Comparison of ENCODE assay signal across 8 cellular contexts in the genomic region with DNA sequence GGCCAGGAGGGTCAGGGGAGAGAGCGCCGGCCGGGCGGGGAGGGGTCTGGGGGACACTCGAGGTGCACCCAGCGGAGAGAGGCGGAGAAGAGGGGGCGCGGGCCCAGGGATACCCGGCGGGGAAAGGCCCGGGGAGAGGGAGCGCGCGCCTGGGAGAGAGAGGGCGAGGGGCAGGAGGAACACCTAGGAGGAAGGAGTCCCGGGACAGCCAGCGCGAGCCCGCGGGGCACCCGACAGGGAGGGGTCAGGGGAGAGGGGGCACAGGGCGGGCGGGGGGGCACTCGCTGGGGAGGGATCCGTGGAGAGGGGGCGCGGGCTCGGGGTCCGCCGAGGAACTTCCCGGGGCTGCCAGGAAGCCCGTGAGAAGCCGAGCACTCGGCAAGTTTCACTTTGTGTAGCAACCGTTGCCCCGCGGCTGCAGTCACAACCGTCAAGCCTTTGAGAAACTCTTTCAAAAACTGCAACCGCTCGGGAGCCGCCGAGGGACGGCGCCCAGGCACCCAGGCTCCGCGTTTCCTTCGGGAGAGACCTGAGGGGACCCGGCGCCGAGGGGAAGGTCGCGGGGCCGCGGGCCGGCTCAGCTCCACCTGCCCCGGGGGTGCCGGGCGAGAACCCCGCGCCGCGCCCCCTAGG. TPM values are rescaled to one million over a fixed set of nuclear protein-coding genes. Genes with fewer than 3 reads are reported as not detected.
DNase-seq lines count a peak whose midpoint lies in the region; ATAC-seq, FAIRE-seq and TF ChIP-seq lines count a peak whose summit lies in the region.

No MANE protein-coding gene starts in this region.

- peak overlapping the region; percentile 95 for H3K27ac Mint-ChIP-seq in CD4-positive, alpha-beta T cell
- H3K27ac Mint-ChIP-seq in activated naive CD4-positive, alpha-beta T cell treated with anti-CD3 and anti-CD28 coated beads for 36 hours, result peak overlapping the region; percentile 98

- no peaks in the 10 kb centered on the region for H3K36me3 ChIP-seq in pancreas

- CTCF ChIA-PET in CD4-positive, alpha-beta T cell (lab: Charles Lee), result interaction anchor here (1.5 to 1.7 kb wide), 2 partner anchors 51 to 140 kb away, joined by 4 to 11 read pairs; no protein-coding TSS in a partner anchor
- CTCF ChIA-PET in activated naive CD4-positive, alpha-beta T cell treated with anti-CD3 and anti-CD28 coated beads for 36 hours (lab: Charles Lee), result no interaction called here

- TF ChIP-seq CTCF in CD4-positive, alpha-beta T cell (IDR thresholded peaks at IDR 0.05), result no peak
- TF ChIP-seq CTCF in pancreas (IDR thresholded peaks at IDR 0.05), result no peak

- H3K27ac ChIP-seq in CD4-positive, alpha-beta T cell (ENCODE audit: low read depth, low read length), result peak overlapping the region; percentile 97
- peak overlapping the region; percentile 94 to 97 (median 96) for H3K27ac ChIP-seq in pancreas

- H3K9me3 ChIP-seq in CD4-positive, alpha-beta T cell (ENCODE audit: control insufficient read depth, low read length), result no peaks in the 10 kb centered on the region
- H3K9me3 ChIP-seq in pancreas, result no peaks in the 10 kb centered on the region

- peak overlapping the region; percentile 76 to 86 (median 80) for H3K4me3 ChIP-seq in pancreas

- 0 to 1% methylated on average over 57 to 63 of the region's 63 CpGs for WGBS in pancreas, 2 donors

- no peaks in the 10 kb centered on the region for H3K27me3 Mint-ChIP-seq in CD4-positive, alpha-beta T cell
- H3K27me3 Mint-ChIP-seq in activated naive CD4-positive, alpha-beta T cell treated with anti-CD3 and anti-CD28 coated beads for 36 hours (ENCODE audit: low read depth), result no peaks in the 10 kb centered on the region

- peaks cover 3% of the 10 kb centered on the region for H3K9me3 Mint-ChIP-seq in CD4-positive, alpha-beta T cell
- H3K9me3 Mint-ChIP-seq in activated naive CD4-positive, alpha-beta T cell treated with anti-CD3 and anti-CD28 coated beads for 36 hours, result no peaks in the 10 kb centered on the region

- in situ Hi-C loops in SK-MEL-5 (cut with HindIII; ENCODE audit: low pct_unique_long_range_greater_than_20kb, low sequenced_read_pairs), result no loop called here

- ATAC-seq in CD4-positive, alpha-beta T cell (ENCODE audit: poor library complexity), result peak; percentile 37
- ATAC-seq in GM19438 (IDR thresholded peaks at IDR 0.05; ENCODE audit: low read depth, unreplicated experiment), result peak; percentile 31
- peak; percentile 20 for ATAC-seq in HG03520 (IDR thresholded peaks at IDR 0.05; ENCODE audit: unreplicated experiment)
- ATAC-seq in pancreas, result peak; percentile 52 to 66 (median 58)

- H3K4me3 Mint-ChIP-seq in CD4-positive, alpha-beta T cell, result peak overlapping the region; percentile 99
- peak overlapping the region; percentile 97 for H3K4me3 Mint-ChIP-seq in activated naive CD4-positive, alpha-beta T cell treated with anti-CD3 and anti-CD28 coated beads for 36 hours

- H3K4me1 ChIP-seq in pancreas, result peaks cover 15 to 28% (median 19%) of the 10 kb centered on the region in 3 donors

- no peak for FAIRE-seq in pancreas (lab: Jason Lieb, UNC)

- peaks cover 50% of the 10 kb centered on the region for H3K36me3 Mint-ChIP-seq in CD4-positive, alpha-beta T cell (ENCODE audit: low read depth)
- H3K36me3 Mint-ChIP-seq in activated naive CD4-positive, alpha-beta T cell treated with anti-CD3 and anti-CD28 coated beads for 36 hours (ENCODE audit: low read depth), result peaks cover 42% of the 10 kb centered on the region

- H3K27me3 ChIP-seq in CD4-positive, alpha-beta T cell (ENCODE audit: control insufficient read depth, insufficient read depth, low read length), result no peaks in the 10 kb centered on the region
- no peaks in the 10 kb centered on the region for H3K27me3 ChIP-seq in pancreas

- peaks cover 55% of the 10 kb centered on the region for H3K4me1 Mint-ChIP-seq in CD4-positive, alpha-beta T cell (ENCODE audit: low read depth)
- peaks cover 53% of the 10 kb centered on the region for H3K4me1 Mint-ChIP-seq in activated naive CD4-positive, alpha-beta T cell treated with anti-CD3 and anti-CD28 coated beads for 36 hours (ENCODE audit: low read depth)

- POLR2A ChIA-PET in CD4-positive, alpha-beta T cell (lab: Charles Lee), result interaction anchor here (0.5 to 4.3 kb wide), 11 partner anchors 10 to 127 kb away, joined by 3 to 75 read pairs (median 7); no protein-coding TSS in a partner anchor

- peak; percentile 41 to 67 (median 57) for DNase-seq in CD4-positive, alpha-beta T cell
- DNase-seq in SK-MEL-5 (ENCODE audit: low read depth, low spot score) (peak; percentile 56), glomerular visceral epithelial cell (ENCODE audit: extremely low spot score) (peak; percentile 67), pancreas (peak; percentile 67 to 90 (median 82)), ureter (ENCODE audit: low spot score) (peak; percentile 73)
- DNase-seq in activated naive CD4-positive, alpha-beta T cell treated with anti-CD3 and anti-CD28 coated beads for 36 hours, result peak; percentile 84

- intact Hi-C loops in CD4-positive, alpha-beta T cell (cut with DNase I, micrococcal nuclease), result loop anchor here (1.0 to 5.0 kb wide), 4 partner anchors 35 to 154 kb away; no protein-coding TSS in a partner anchor
- intact Hi-C loops in activated naive CD4-positive, alpha-beta T cell treated with anti-CD3 and anti-CD28 coated beads for 36 hours (cut with micrococcal nuclease), result loop anchor here (1.0 to 5.0 kb wide), 8 partner anchors 51 to 944 kb away; a partner anchor contains a TSS
- intact Hi-C loops in pancreas (cut with DNase I), result no loop called here

RNA-seq across cellular contexts. Expression of a gene that starts 0.5 kb away (rescaled TPM):
- total RNA-seq in CD4-positive, alpha-beta T cell, result 100 to 1,000 TPM; 434 to 449 TPM
- total RNA-seq in SK-MEL-5 (2014; rRNA removed; shearing (Covaris generic)), result 59.8 and 69.4 TPM in 2 replicates
- 60.2 and 65.5 TPM in 2 replicates for polyA plus RNA-seq in SK-MEL-5 (2015; cell fraction: cytosol; rRNA removed)
- polyA plus RNA-seq in SK-MEL-5 (2015; cell fraction: nucleus; rRNA removed), result 22.4 and 31.8 TPM in 2 replicates
- total RNA-seq in activated naive CD4-positive, alpha-beta T cell treated with anti-CD3 and anti-CD28 coated beads for 36 hours, result 100 to 1,000 TPM; 229 to 230 TPM
- 100 to 1,000 TPM in 3 of 6 donors, 10 to 100 TPM in 3; 68.1 to 109 (median 94.8) TPM for total RNA-seq in pancreas
- 10 to 100 TPM; 70.6 to 91.6 TPM for polyA plus RNA-seq in pancreas
- 314 TPM for total RNA-seq in ureter

Comparison
In these comparisons a context has a peak if more than half of its experiments do, and no peak if none do; other contexts are left out.
1. Peak in every context shown above with its lines: DNase-seq, ATAC-seq, H3K4me3 ChIP-seq and H3K27ac ChIP-seq.
2. intact Hi-C loops: an anchor here in CD4-positive, alpha-beta T cell (1.0 to 5.0 kb wide) and activated naive CD4-positive, alpha-beta T cell treated with anti-CD3 and anti-CD28 coated beads for 36 hours (1.0 to 5.0 kb wide); none called in pancreas.